9 cellular contexts compared by ENCODE assay signal in the genomic region with DNA sequence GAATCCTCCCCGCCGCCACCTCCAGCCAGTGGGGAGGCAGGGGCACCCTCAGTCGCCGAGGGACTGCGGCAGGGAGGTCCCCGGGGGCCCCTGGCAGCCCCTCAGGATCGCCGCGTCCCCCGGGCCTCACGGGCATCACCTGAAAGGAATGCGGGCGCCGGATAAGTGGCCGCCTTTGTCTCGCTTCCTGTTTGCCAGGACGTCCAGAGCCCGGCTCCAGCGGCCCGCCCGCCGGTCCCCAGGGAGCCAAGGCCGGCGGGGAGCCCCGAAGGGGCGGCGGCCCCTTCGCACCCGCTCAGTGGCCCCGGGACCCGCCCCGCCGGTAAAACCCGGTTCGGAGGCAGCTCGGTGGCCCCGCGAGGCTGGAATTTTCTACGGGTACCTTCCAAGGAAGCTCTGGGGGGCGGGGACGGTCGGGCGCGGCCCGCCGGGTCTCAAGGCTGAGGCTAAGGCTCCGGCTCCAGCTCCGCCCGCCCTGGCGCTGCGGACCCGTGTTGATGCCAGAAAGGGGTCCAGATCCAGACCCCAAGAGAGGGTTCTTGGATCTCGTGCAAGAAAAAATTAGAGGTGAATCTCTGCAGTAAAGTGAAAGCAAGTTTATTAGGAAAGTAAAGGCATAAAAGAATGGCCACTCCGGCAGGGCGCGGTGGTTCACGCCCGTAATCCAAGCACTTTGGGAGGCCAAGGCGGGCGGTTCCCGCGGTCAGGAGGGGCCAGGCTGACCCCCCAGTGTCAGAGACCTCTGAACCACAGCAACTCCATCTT. TPM values are rescaled to one million over a fixed set of nuclear protein-coding genes. Genes with fewer than 3 reads are reported as not detected.
DNase-seq lines count a peak whose midpoint lies in the region; ATAC-seq, FAIRE-seq and TF ChIP-seq lines count a peak whose summit lies in the region.
"Had no signal": no experiment of that assay in that cellular context is flagged by ENCODE, and none has a peak within 500 bp of the region (broad histone marks: within the 10 kb centered on the region; RNA-seq: fewer than 3 reads in every experiment).

No MANE protein-coding gene starts in this region.

- peak overlapping the region; percentile 44 for H3K9ac ChIP-seq in keratinocyte (ENCODE audit: control insufficient read depth, extremely low read depth, insufficient read depth, low read length)

- 6 to 18% (median 16%) methylated on average over 55 to 62 of the region's 62 CpGs for WGBS in small intestine, 3 donors

- peaks cover 2% of the 10 kb centered on the region for H4K20me1 ChIP-seq in keratinocyte (ENCODE audit: control insufficient read depth, extremely low read depth, insufficient read depth, low read length)

- H3K9me3 Mint-ChIP-seq in CD4-positive, alpha-beta T cell, result no peaks in the 10 kb centered on the region

- no peak for TF ChIP-seq CTCF in keratinocyte (optimal IDR thresholded peaks at IDR 0.05 in 1 of 3, IDR thresholded peaks at IDR 0.05 in 1 of 3, conservative IDR thresholded peaks at IDR 0.05 in 1 of 3; ENCODE audit: extremely low read depth in 1 of 3, insufficient read depth in 2 of 3, low read length in 3 of 3)
- no peak for TF ChIP-seq CTCF in CD4-positive, alpha-beta T cell (IDR thresholded peaks at IDR 0.05)

- intact Hi-C loops in CD4-positive, alpha-beta T cell (cut with DNase I, micrococcal nuclease), result no loop called here

- H3K36me3 ChIP-seq in keratinocyte (ENCODE audit: control insufficient read depth in 2 of 2, extremely low read depth in 1 of 2, insufficient read depth in 2 of 2, low read length in 2 of 2) (peaks cover 25 to 28% of the 10 kb centered on the region in 2 experiments), small intestine (ENCODE audit: control insufficient read depth in 2 of 2, insufficient read depth in 2 of 2, low read length in 2 of 2) (no peaks in the 10 kb centered on the region)

- POLR2A ChIA-PET in CD4-positive, alpha-beta T cell (lab: Charles Lee), result no interaction called here

- ATAC-seq in GM18858 (IDR thresholded peaks at IDR 0.05; ENCODE audit: unreplicated experiment), result no peak
- ATAC-seq in HG03460 (IDR thresholded peaks at IDR 0.05; ENCODE audit: unreplicated experiment), result no peak
- no peak for ATAC-seq in CD4-positive, alpha-beta T cell (ENCODE audit: poor library complexity)
- no peak for ATAC-seq in HG02798 (IDR thresholded peaks at IDR 0.05; ENCODE audit: poor library complexity, unreplicated experiment)

- H3K9me3 ChIP-seq in keratinocyte (ENCODE audit: control insufficient read depth, low read depth, low read length), result no peaks in the 10 kb centered on the region
- H3K9me3 ChIP-seq in small intestine (ENCODE audit: control insufficient read depth, low read depth), result no peaks in the 10 kb centered on the region
- no peaks in the 10 kb centered on the region for H3K9me3 ChIP-seq in CD4-positive, alpha-beta T cell (ENCODE audit: control insufficient read depth, low read length)

- peaks cover under 1% of the 10 kb centered on the region for H3K79me2 ChIP-seq in keratinocyte (ENCODE audit: control insufficient read depth, insufficient read depth, low read length)

- no peaks in the 10 kb centered on the region for H3K27me3 ChIP-seq in keratinocyte (ENCODE audit: control insufficient read depth, extremely low read depth, insufficient read depth, low read length)
- no peaks in the 10 kb centered on the region for H3K27me3 ChIP-seq in small intestine (ENCODE audit: control insufficient read depth in 2 of 2, insufficient read depth in 2 of 2, low read length in 2 of 2)
- peaks cover 6% of the 10 kb centered on the region for H3K27me3 ChIP-seq in CD4-positive, alpha-beta T cell (ENCODE audit: control insufficient read depth, insufficient read depth, low read length)

- peaks cover 43% of the 10 kb centered on the region for H3K27me3 Mint-ChIP-seq in CD4-positive, alpha-beta T cell

- CTCF ChIA-PET in CD4-positive, alpha-beta T cell (lab: Charles Lee), result no interaction called here

- H3K4me1 Mint-ChIP-seq in CD4-positive, alpha-beta T cell (ENCODE audit: low read depth), result no peaks in the 10 kb centered on the region

- FAIRE-seq in keratinocyte (lab: Jason Lieb, UNC) (no peak), small intestine (lab: Jason Lieb, UNC) (no peak)
- FAIRE-seq: endometrium had no signal

- H3K27ac Mint-ChIP-seq in CD4-positive, alpha-beta T cell, result no peak overlapping the region

- H3K27ac ChIP-seq in cingulate gyrus (ENCODE audit: low read depth, low read length), result peak overlapping the region; percentile 29
- peak overlapping the region; percentile 31 for H3K27ac ChIP-seq in keratinocyte (ENCODE audit: control insufficient read depth, insufficient read depth, low read length)
- H3K27ac ChIP-seq in small intestine (ENCODE audit: low read depth in 1 of 2, low read length in 1 of 2), result peak overlapping the region; percentile 73 to 81
- no peak overlapping the region for H3K27ac ChIP-seq in CD4-positive, alpha-beta T cell (ENCODE audit: low read depth, low read length)

- no peaks in the 10 kb centered on the region for H3K36me3 Mint-ChIP-seq in CD4-positive, alpha-beta T cell (ENCODE audit: low read depth)

- H2AFZ ChIP-seq in keratinocyte (ENCODE audit: control insufficient read depth, low read length), result no peak overlapping the region

- peak overlapping the region in 1 of 3 experiments; percentile 34 for H3K4me3 ChIP-seq in keratinocyte (ENCODE audit: control insufficient read depth in 2 of 3, extremely low read depth in 1 of 3, insufficient read depth in 2 of 3, low read depth in 1 of 3, low read length in 3 of 3)
- peak overlapping the region in 1 of 2 donors; percentile 57 for H3K4me3 ChIP-seq in small intestine (ENCODE audit: low read depth in 1 of 2, low read length in 2 of 2)

- H3K9me1 ChIP-seq in keratinocyte (ENCODE audit: control insufficient read depth, extremely low read depth, insufficient read depth, low read length), result no peaks in the 10 kb centered on the region

- H3K4me3 Mint-ChIP-seq in CD4-positive, alpha-beta T cell, result no peak overlapping the region

- peak overlapping the region; percentile 60 for H3K4me2 ChIP-seq in keratinocyte (ENCODE audit: control insufficient read depth, extremely low read depth, insufficient read depth, low read depth, low read length)

- peak; percentile 79 for DNase-seq in GM03348 (ENCODE audit: low spot score)
- DNase-seq in keratinocyte (ENCODE audit: low read depth, low spot score), result no peak
- peak; percentile 61 for DNase-seq in small intestine
- DNase-seq in CD4-positive, alpha-beta T cell, result no peak

- dilution Hi-C loops in keratinocyte (cut with MboI; ENCODE audit: extremely low pct_ligation_motif_present, low sequenced_read_pairs), result no loop called here

- H3K4me1 ChIP-seq in keratinocyte (ENCODE audit: control insufficient read depth, extremely low read depth, insufficient read depth, low read length) (peaks cover 28% of the 10 kb centered on the region), small intestine (ENCODE audit: control insufficient read depth in 2 of 2, insufficient read depth in 1 of 2, low read depth in 1 of 2, low read length in 1 of 2) (peaks cover 0 to 5% of the 10 kb centered on the region in 2 donors)

RNA-seq across cellular contexts. Expression of a gene that starts 12.6 kb away (rescaled TPM):
- polyA plus RNA-seq in keratinocyte (189 to 315 TPM (median 275 TPM) in 3 replicates), small intestine (10 to 100 TPM; 34.9 to 92.3 (median 44.5) TPM)
- polyA plus RNA-seq in keratinocyte (2011; ENCODE audit: low read depth), result 26.1 TPM
- 110 and 149 TPM in 2 replicates for polyA plus RNA-seq in keratinocyte (2011; cell fraction: cytosol; rRNA removed)
- polyA plus RNA-seq in keratinocyte (2011; cell fraction: nucleus; rRNA removed), result 323 and 403 TPM in 2 replicates
- 93.3 and 275 TPM in 2 replicates for polyA plus RNA-seq in keratinocyte (2012; ENCODE audit: low replicate concordance)
- polyA minus RNA-seq in keratinocyte, result 198 to 587 TPM (median 223 TPM) in 3 replicates
- 259 TPM for polyA minus RNA-seq in keratinocyte (2011; cell fraction: cytosol; rRNA and poly(A)+ RNA removed)
- polyA minus RNA-seq in keratinocyte (2011; cell fraction: nucleus; rRNA and poly(A)+ RNA removed), result 310 and 334 TPM in 2 replicates
- total RNA-seq in CD4-positive, alpha-beta T cell, result not detected

RNA-seq across cellular contexts. Expression of a gene that starts 28.6 kb away (rescaled TPM):
- polyA plus RNA-seq in keratinocyte (not detected in 3 replicates), small intestine (under 1 TPM in 1 of 3 donors, not detected in 2; 0.06 TPM)
- polyA plus RNA-seq in keratinocyte (2011; ENCODE audit: low read depth), result not detected
- not detected in 2 replicates for polyA plus RNA-seq in keratinocyte (2011; cell fraction: cytosol; rRNA removed)
- polyA plus RNA-seq in keratinocyte (2011; cell fraction: nucleus; rRNA removed), result not detected in 2 replicates
- not detected in 2 replicates for polyA plus RNA-seq in keratinocyte (2012; ENCODE audit: low replicate concordance)
- polyA minus RNA-seq in keratinocyte, result not detected in 3 replicates
- polyA minus RNA-seq in keratinocyte (2011; cell fraction: cytosol; rRNA and poly(A)+ RNA removed), result not detected
- not detected in 2 replicates for polyA minus RNA-seq in keratinocyte (2011; cell fraction: nucleus; rRNA and poly(A)+ RNA removed)
- not detected for total RNA-seq in CD4-positive, alpha-beta T cell

RNA-seq across cellular contexts. Expression of a gene that starts 55.7 kb away (rescaled TPM):
- polyA plus RNA-seq in keratinocyte (72.2 to 107 TPM (median 90.1 TPM) in 3 replicates), small intestine (10 to 100 TPM; 55.5 to 72.2 (median 58.9) TPM)
- polyA plus RNA-seq in keratinocyte (2011; ENCODE audit: low read depth), result 33.3 TPM
- 83.2 and 85.4 TPM in 2 replicates for polyA plus RNA-seq in keratinocyte (2011; cell fraction: cytosol; rRNA removed)
- polyA plus RNA-seq in keratinocyte (2011; cell fraction: nucleus; rRNA removed), result 59.0 and 66.8 TPM in 2 replicates
- 67.9 and 68.1 TPM in 2 replicates for polyA plus RNA-seq in keratinocyte (2012; ENCODE audit: low replicate concordance)
- polyA minus RNA-seq in keratinocyte, result 99.8 to 160 TPM (median 138 TPM) in 3 replicates
- polyA minus RNA-seq in keratinocyte (2011; cell fraction: cytosol; rRNA and poly(A)+ RNA removed), result 80.4 TPM
- 29.3 and 34.7 TPM in 2 replicates for polyA minus RNA-seq in keratinocyte (2011; cell fraction: nucleus; rRNA and poly(A)+ RNA removed)
- total RNA-seq in CD4-positive, alpha-beta T cell, result 10 to 100 TPM; 42.3 to 45.9 TPM

Comparison
In these comparisons a context has a peak if more than half of its experiments do, and no peak if none do; other contexts are left out.
1. DNase-seq: peak in GM03348 (single experiment) and small intestine (single experiment); none in keratinocyte (single experiment) and CD4-positive, alpha-beta T cell (0 of 10).